29 cellular contexts compared by ENCODE assay signal in genomic region chr4:61714387-61714890, GRCh38.
"Had no signal": no experiment of that assay in that cellular context is flagged by ENCODE, and none has a peak within 500 bp of the region (broad histone marks: within the 10 kb centered on the region; RNA-seq: fewer than 3 reads in every experiment).

No MANE protein-coding gene starts in this region.

- H3K27ac Mint-ChIP-seq: activated CD4-positive, alpha-beta memory T cell treated with anti-CD3 and anti-CD28 coated beads for 36 hours; activated naive CD4-positive, alpha-beta T cell treated with anti-CD3 and anti-CD28 coated beads for 36 hours; activated naive CD4-positive, alpha-beta T cell treated with anti-CD3 and anti-CD28 coated beads, Interleukin-2, amount 50 U/mL, for 72 hours; activated T-helper 1 cell treated with anti-CD3 and anti-CD28 coated beads, Interleukin-12 subunit alpha, Interleukin-12 subunit beta, Interleukin-2, Interleukin-4 antibody, amounts not matched to agents 30 ng/mL and 10 ng/mL and 1 ng/mL, durations not matched to agents 14 hours and 24 hours and 36 hours; T-helper 2 cell treated with Interferon-gamma antibody and Interleukin-4, amounts not matched to agents 5 μg/mL and 100 μg/mL, for 36 hours had no signal

- H3K4me1 ChIP-seq: adrenal gland, body of pancreas, breast epithelium, SJCRH30 had no signal

- DNase-seq: activated CD4-positive, alpha-beta memory T cell treated with anti-CD3 and anti-CD28 coated beads for 36 hours; activated CD4-positive, alpha-beta T cell treated with anti-CD3 and anti-CD28 coated beads for 4 hours; activated CD4-positive, alpha-beta T cell treated with anti-CD3 and anti-CD28 coated beads, Interleukin-2, amount 50 U/mL, for 1 hour; activated CD8-positive, alpha-beta memory T cell treated with anti-CD3 and anti-CD28 coated beads, Interleukin-2, amount 50 U/mL, for 4 hours; activated gamma-delta T cell treated with Interleukin-2 at 50 U/mL for 16 hours; activated naive CD4-positive, alpha-beta T cell treated with anti-CD3 and anti-CD28 coated beads for 36 hours; activated T-cell treated with anti-CD3 and anti-CD28 coated beads for 4 hours; activated T-cell treated with anti-CD3 and anti-CD28 coated beads, Interleukin-2, amount 50 U/mL, for 4 hours; adrenal gland; body of pancreas; caudate nucleus; Kasumi-1; KG1; MG63; MV-4-11; NCI-H1092; NCI-H1436 treated with DMSO at 0.1 percent for 48 hours; NCI-H1694 treated with DMSO at 0.1 percent for 48 hours; NCI-H2029; NCI-H345; NCI-H524 treated with DMSO at 0.1 percent for 48 hours had no signal

- H3K4me3 Mint-ChIP-seq: activated CD4-positive, alpha-beta memory T cell treated with anti-CD3 and anti-CD28 coated beads for 36 hours; activated naive CD4-positive, alpha-beta T cell treated with anti-CD3 and anti-CD28 coated beads for 36 hours; activated T-cell treated with anti-CD3 and anti-CD28 coated beads, Interleukin-2, amount 50 U/mL, for 4 hours; activated T-helper 1 cell treated with anti-CD3 and anti-CD28 coated beads, Interleukin-12 subunit alpha, Interleukin-12 subunit beta, Interleukin-2, Interleukin-4 antibody, amounts not matched to agents 30 ng/mL and 10 ng/mL and 1 ng/mL, durations not matched to agents 14 hours and 24 hours and 36 hours; T-helper 2 cell treated with Interferon-gamma antibody and Interleukin-4, amounts not matched to agents 5 μg/mL and 100 μg/mL, for 36 hours had no signal

- H3K4me3 ChIP-seq: adrenal gland, body of pancreas, breast epithelium, MG63, SJCRH30, SK-N-MC had no signal

- H3K27me3 Mint-ChIP-seq: activated CD4-positive, alpha-beta memory T cell treated with anti-CD3 and anti-CD28 coated beads for 36 hours had no signal

- H3K27me3 ChIP-seq: adrenal gland, body of pancreas, breast epithelium, MG63, SJCRH30 had no signal

- ATAC-seq: activated CD4-positive, CD25-positive, alpha-beta regulatory T cell treated with anti-CD3 and anti-CD28 coated beads, Interleukin-2, amount 50 U/mL, for 24 hours; activated naive CD4-positive, alpha-beta T cell treated with anti-CD3 and anti-CD28 coated beads, Interleukin-2, amount 50 U/mL, for 72 hours; activated T-cell treated with anti-CD3 and anti-CD28 coated beads, Interleukin-2, amount 50 U/mL, for 4 hours; body of pancreas; Panc1 had no signal

- H3K9me3 Mint-ChIP-seq: activated T-cell treated with anti-CD3 and anti-CD28 coated beads, Interleukin-2, amount 50 U/mL, for 4 hours; activated T-helper 1 cell treated with anti-CD3 and anti-CD28 coated beads, Interleukin-12 subunit alpha, Interleukin-12 subunit beta, Interleukin-2, Interleukin-4 antibody, amounts not matched to agents 30 ng/mL and 10 ng/mL and 1 ng/mL, durations not matched to agents 14 hours and 24 hours and 36 hours had no signal

- H3K36me3 ChIP-seq: adrenal gland, breast epithelium, MG63, SJCRH30 had no signal

- H3K36me3 Mint-ChIP-seq: activated CD4-positive, alpha-beta memory T cell treated with anti-CD3 and anti-CD28 coated beads for 36 hours; activated naive CD4-positive, alpha-beta T cell treated with anti-CD3 and anti-CD28 coated beads, Interleukin-2, amount 50 U/mL, for 72 hours had no signal

- H3K9me3 ChIP-seq: adrenal gland, body of pancreas, breast epithelium, MG63, SJCRH30 had no signal

- H3K27ac ChIP-seq: adrenal gland, body of pancreas, breast epithelium, SJCRH30, SK-N-MC had no signal
